1 cellular context compared by ENCODE assay signal in the genomic region with DNA sequence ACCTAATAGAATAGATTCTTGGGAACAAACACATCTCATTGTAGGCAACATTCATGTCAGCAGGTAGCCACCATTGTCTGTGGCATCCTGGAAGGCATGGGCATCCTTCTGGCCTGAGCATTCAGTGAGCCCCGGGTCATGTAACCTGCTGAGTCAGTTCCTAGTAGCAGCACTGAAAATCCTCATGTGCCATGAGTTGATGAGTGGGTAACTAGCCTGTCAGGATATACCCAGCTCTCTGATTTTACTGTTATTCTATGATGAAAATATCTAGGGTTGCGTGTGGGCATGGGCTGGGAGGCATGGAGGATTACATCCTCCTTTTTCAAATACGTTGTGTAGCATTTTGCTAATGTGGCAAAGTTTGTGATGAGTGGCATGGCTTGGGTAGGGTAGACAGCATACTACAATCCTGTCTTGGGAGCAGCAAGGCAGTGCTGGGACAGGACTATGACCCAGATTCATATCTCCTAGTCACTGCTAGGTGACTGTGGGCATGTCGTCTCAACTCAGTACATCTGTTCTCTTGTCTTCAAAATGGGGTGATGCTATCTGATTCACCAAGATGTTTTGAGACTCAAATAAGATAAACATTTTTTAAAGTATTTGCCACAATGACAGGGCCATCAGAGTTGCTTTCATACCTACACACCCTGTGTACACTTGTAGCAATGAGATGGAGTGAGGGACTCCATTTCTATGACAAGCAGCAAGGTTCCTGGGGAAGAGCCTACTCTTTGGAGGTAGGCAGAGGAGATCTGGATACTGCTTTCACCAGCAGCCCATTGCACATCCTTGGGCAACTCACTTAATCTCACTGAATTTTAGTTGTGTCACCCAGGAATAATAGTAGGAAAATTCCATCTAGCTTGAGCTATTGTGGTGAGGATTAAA.
TF ChIP-seq lines count a peak whose summit lies in the region.

No MANE protein-coding gene starts in this region.

TF ChIP-seq in HepG2, 621 proteins besides CTCF, POLR2A, EP300 and RAD21 (continued from another document):
- TF ChIP-seq ZNF382 (CRISPR knock-in tag; IDR thresholded peaks at IDR 0.05; ENCODE audit: borderline replicate concordance) (no peak), MAFF (IDR thresholded peaks at IDR 0.05; ENCODE audit: low read depth, low read length) (0 out of 2 replicates have a peak, but pooled peaks have one; percentile 12)
